ENCODE assay signal across 9 cellular contexts in the genomic region with DNA sequence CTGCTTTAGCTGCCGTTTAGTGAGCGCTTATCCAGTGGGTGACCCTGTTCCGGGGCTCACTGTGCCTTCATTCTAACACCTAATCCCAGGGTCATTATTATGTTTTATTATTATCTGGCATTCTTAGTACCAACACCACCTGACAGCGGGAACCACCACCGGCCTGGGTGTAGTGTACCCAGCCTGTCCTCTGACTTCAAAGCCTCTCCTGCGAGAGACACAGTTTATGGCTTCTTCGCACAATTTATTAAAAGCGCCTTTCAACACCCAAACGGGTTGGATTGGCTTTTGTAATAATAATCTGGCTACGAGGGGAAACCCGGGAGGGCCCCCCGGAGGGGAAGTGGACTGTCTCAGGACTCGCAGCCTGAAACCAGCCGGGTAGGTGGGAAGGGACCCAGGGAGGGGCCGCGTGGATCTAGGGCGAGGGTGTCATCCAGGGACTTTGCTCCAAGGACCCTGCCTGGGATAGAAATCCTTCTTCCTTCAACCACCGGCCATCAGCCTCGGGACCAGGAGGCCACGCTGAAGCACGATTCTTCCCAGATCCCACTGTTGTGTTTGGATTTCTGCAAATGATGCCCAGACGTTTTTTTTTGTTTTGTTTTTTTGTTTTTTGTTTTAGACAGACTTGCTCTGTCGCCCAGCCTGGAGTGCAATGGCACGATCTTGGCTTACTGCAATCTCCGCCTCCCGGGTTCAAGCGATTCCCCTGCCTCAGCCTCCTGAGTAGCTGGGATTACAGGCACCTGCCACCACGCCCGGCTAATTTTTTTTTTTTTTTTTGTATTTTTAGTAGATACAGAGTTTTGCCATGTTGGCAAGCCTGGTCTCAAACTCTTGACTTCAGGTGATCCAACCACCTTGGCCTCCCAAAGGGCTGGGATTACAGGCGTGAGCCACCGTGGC. TPM values are rescaled to one million over a fixed set of nuclear protein-coding genes. Genes with fewer than 3 reads are reported as not detected.
DNase-seq lines count a peak whose midpoint lies in the region; ATAC-seq and TF ChIP-seq lines count a peak whose summit lies in the region.
"Had no signal": no experiment of that assay in that cellular context is flagged by ENCODE, and none has a peak within 500 bp of the region (broad histone marks: within the 10 kb centered on the region; RNA-seq: fewer than 3 reads in every experiment).

No MANE protein-coding gene starts in this region.

- H3K4me3 ChIP-seq in thoracic aorta: peak overlapping the region; percentile 99

- no peaks in the 10 kb centered on the region for H3K36me3 ChIP-seq in thoracic aorta

- H3K4me3 Mint-ChIP-seq in activated CD4-positive, alpha-beta T cell treated with anti-CD3 and anti-CD28 coated beads, Interleukin-2, amount 10 ng/mL, durations not matched to agents 24 days and 14 days: peak overlapping the region; percentile 82
- H3K4me3 Mint-ChIP-seq in activated T-helper 17 cell treated with anti-CD3 and anti-CD28 coated beads, Interleukin-2, amount 50 U/mL, for 72 hours: peak overlapping the region; percentile 76

- DNase-seq in activated CD4-positive, alpha-beta T cell treated with anti-CD3 and anti-CD28 coated beads, Interleukin-2, amount 10 ng/mL, durations not matched to agents 24 days and 14 days: no peak
- DNase-seq in activated CD4-positive, alpha-beta T cell treated with anti-CD3 and anti-CD28 coated beads for 4 hours: no peak
- peak; percentile 50 for DNase-seq in left kidney (ENCODE audit: low read depth, low spot score)
- DNase-seq in thoracic aorta (ENCODE audit: low spot score): no peak
- DNase-seq in NCI-H526 treated with DMSO at 0.1 percent for 48 hours (lab: John Stamatoyannopoulos, UW): no peak
- DNase-seq in NCI-H345 (lab: John Stamatoyannopoulos, UW): no peak
- DNase-seq: GF-D8 had no signal

- H3K27me3 Mint-ChIP-seq in activated CD4-positive, alpha-beta T cell treated with anti-CD3 and anti-CD28 coated beads, Interleukin-2, amount 10 ng/mL, durations not matched to agents 24 days and 14 days: no peaks in the 10 kb centered on the region
- H3K27me3 Mint-ChIP-seq in activated T-helper 17 cell treated with anti-CD3 and anti-CD28 coated beads, Interleukin-2, amount 50 U/mL, for 72 hours: no peaks in the 10 kb centered on the region

- H3K27me3 ChIP-seq in thoracic aorta (replicated peaks; ENCODE audit: insufficient read depth): no peaks in the 10 kb centered on the region

- H3K4me1 Mint-ChIP-seq in activated CD4-positive, alpha-beta T cell treated with anti-CD3 and anti-CD28 coated beads, Interleukin-2, amount 10 ng/mL, durations not matched to agents 24 days and 14 days: peaks cover 20% of the 10 kb centered on the region
- peaks cover 4% of the 10 kb centered on the region for H3K4me1 Mint-ChIP-seq in activated T-helper 17 cell treated with anti-CD3 and anti-CD28 coated beads, Interleukin-2, amount 50 U/mL, for 72 hours

- peak overlapping the region; percentile 79 to 88 for H3K27ac ChIP-seq in thoracic aorta

- peaks cover 7 to 13% of the 10 kb centered on the region in 2 donors for H3K4me1 ChIP-seq in thoracic aorta (ENCODE audit: control insufficient read depth in 1 of 2, low read depth in 2 of 2)

- no peak for TF ChIP-seq CTCF in thoracic aorta (IDR thresholded peaks at IDR 0.05)

- H3K9me3 Mint-ChIP-seq in activated CD4-positive, alpha-beta T cell treated with anti-CD3 and anti-CD28 coated beads, Interleukin-2, amount 10 ng/mL, durations not matched to agents 24 days and 14 days: no peaks in the 10 kb centered on the region
- no peaks in the 10 kb centered on the region for H3K9me3 Mint-ChIP-seq in activated T-helper 17 cell treated with anti-CD3 and anti-CD28 coated beads, Interleukin-2, amount 50 U/mL, for 72 hours

- no peaks in the 10 kb centered on the region for H3K9me3 ChIP-seq in thoracic aorta

- H3K36me3 Mint-ChIP-seq in activated CD4-positive, alpha-beta T cell treated with anti-CD3 and anti-CD28 coated beads, Interleukin-2, amount 10 ng/mL, durations not matched to agents 24 days and 14 days (ENCODE audit: low read depth): peaks cover 6% of the 10 kb centered on the region
- H3K36me3 Mint-ChIP-seq in activated T-helper 17 cell treated with anti-CD3 and anti-CD28 coated beads, Interleukin-2, amount 50 U/mL, for 72 hours (ENCODE audit: low read depth): peaks cover 11% of the 10 kb centered on the region

- intact Hi-C loops in activated CD4-positive, alpha-beta T cell treated with anti-CD3 and anti-CD28 coated beads, Interleukin-2, amount 10 ng/mL, durations not matched to agents 24 days and 14 days (cut with micrococcal nuclease): loop anchor here (5.0 kb wide), 3 partner anchors 34 to 179 kb away; partner anchors contain the start of genes MAP2K2 and YJU2

- no peak for ATAC-seq in activated T-helper 17 cell treated with anti-CD3 and anti-CD28 coated beads, Interleukin-2, amount 50 U/mL, for 72 hours (replicated peaks)
- ATAC-seq in thoracic aorta (ENCODE audit: insufficient number of reproducible peaks, low FRiP score, low read depth) (no peak), GM18520 (IDR thresholded peaks at IDR 0.05; ENCODE audit: unreplicated experiment) (no peak)

- peak overlapping the region; percentile 77 for H3K27ac Mint-ChIP-seq in activated CD4-positive, alpha-beta T cell treated with anti-CD3 and anti-CD28 coated beads, Interleukin-2, amount 10 ng/mL, durations not matched to agents 24 days and 14 days
- H3K27ac Mint-ChIP-seq in activated T-helper 17 cell treated with anti-CD3 and anti-CD28 coated beads, Interleukin-2, amount 50 U/mL, for 72 hours: peak overlapping the region; percentile 80

RNA-seq across cellular contexts. Expression of gene ZBTB7A, which starts 1.6 kb away (rescaled TPM):
- total RNA-seq in activated CD4-positive, alpha-beta T cell treated with anti-CD3 and anti-CD28 coated beads, Interleukin-2, amount 10 ng/mL, durations not matched to agents 24 days and 14 days: 35.8 and 39.6 TPM in 2 replicates
- 10 to 100 TPM; 38.5 to 41.3 TPM for total RNA-seq in activated T-helper 17 cell treated with anti-CD3 and anti-CD28 coated beads, Interleukin-2, amount 50 U/mL, for 72 hours
- total RNA-seq in thoracic aorta: 10 to 100 TPM; 85.1 to 91.9 TPM

RNA-seq across cellular contexts. Expression of gene MAP2K2, which starts 55.6 kb away (rescaled TPM):
- 125 and 135 TPM in 2 replicates for total RNA-seq in activated CD4-positive, alpha-beta T cell treated with anti-CD3 and anti-CD28 coated beads, Interleukin-2, amount 10 ng/mL, durations not matched to agents 24 days and 14 days
- 100 to 1,000 TPM; 143 to 155 TPM for total RNA-seq in activated T-helper 17 cell treated with anti-CD3 and anti-CD28 coated beads, Interleukin-2, amount 50 U/mL, for 72 hours
- total RNA-seq in thoracic aorta: 10 to 100 TPM; 51.2 to 71.8 TPM
